In genomic region chr6:46637145-46637544, GRCh38 we compare ENCODE assay signal across 16 cellular contexts. TPM values are rescaled to one million over a fixed set of nuclear protein-coding genes. Genes with fewer than 3 reads are reported as not detected.
A peak's percentile ranks its signal among the peaks of the same experiment; 100 is the strongest.
DNase-seq lines count a peak whose midpoint lies in the region; ATAC-seq and TF ChIP-seq lines count a peak whose summit lies in the region.
"Had no signal": no experiment of that assay in that cellular context is flagged by ENCODE, and none has a peak within 500 bp of the region (broad histone marks: within the 10 kb centered on the region; RNA-seq: fewer than 3 reads in every experiment).

No MANE protein-coding gene starts in this region.

- TF ChIP-seq POLR2A in IMR-90 (IDR thresholded peaks at IDR 0.05; ENCODE audit: low read depth, low read length) (no peak), suprapubic skin (IDR thresholded peaks at IDR 0.05) (no peak)

- no peak overlapping the region for H3K27ac ChIP-seq in IMR-90 (ENCODE audit: insufficient read depth, low read length)
- H3K27ac ChIP-seq in suprapubic skin = peak overlapping the region; percentile 45
- H3K27ac ChIP-seq: KMS-11, SJCRH30 had no signal

- H3K4ac ChIP-seq in IMR-90 (ENCODE audit: low read depth, low read length) = no peak overlapping the region

- no peak overlapping the region for H4K5ac ChIP-seq in IMR-90 (ENCODE audit: low read depth, low read length)

- no peak overlapping the region; the same call in 1 of the 2 replicates for H3K18ac ChIP-seq in IMR-90 (ENCODE audit: low read depth, low read length)

- no peak overlapping the region for H3K23ac ChIP-seq in IMR-90 (ENCODE audit: low read depth, low read length)

- ATAC-seq in IMR-90 (ENCODE audit: low read depth) (peak; percentile 54), HG03469 (IDR thresholded peaks at IDR 0.05; ENCODE audit: unreplicated experiment) (no peak), GM19463 (IDR thresholded peaks at IDR 0.05; ENCODE audit: unreplicated experiment) (no peak)

- H3K36me3 ChIP-seq in IMR-90 (ENCODE audit: control insufficient read depth, insufficient read depth, low read length) (no peaks in the 10 kb centered on the region), adipocyte (ENCODE audit: control insufficient read depth, insufficient read depth, low read length, severe bottlenecking) (no peaks in the 10 kb centered on the region), suprapubic skin (no peaks in the 10 kb centered on the region)
- H3K36me3 ChIP-seq: SJCRH30 had no signal

- peak; percentile 13 for DNase-seq in IMR-90
- peak; percentile 97 for DNase-seq in adipocyte (ENCODE audit: low read depth)
- DNase-seq in fibroblast of the aortic adventitia (ENCODE audit: low read depth) = peak; percentile 70
- DNase-seq in suprapubic skin (ENCODE audit: low spot score in 2 of 2) = peak; percentile 78 to 80
- no peak for DNase-seq in activated CD4-positive, alpha-beta T cell treated with anti-CD3 and anti-CD28 coated beads, Interleukin-2, amount 50 U/mL, for 1 hour
- DNase-seq: anterior cingulate cortex; CD8-positive, alpha-beta memory T cell; naive B cell; NCI-H1694; NCI-H82; SJCRH30 had no signal

- CTCF ChIA-PET in IMR-90 (lab: Yijun Ruan, JAX) = no interaction called here

- TF ChIP-seq CTCF in IMR-90 (conservative IDR thresholded peaks at IDR 0.05; ENCODE audit: low read depth, low read length) (no peak), fibroblast of the aortic adventitia (IDR thresholded peaks at IDR 0.05; ENCODE audit: insufficient read depth, low read length) (no peak), suprapubic skin (IDR thresholded peaks at IDR 0.05) (no peak)

- no TSS peak for BruUV-seq in IMR-90 (replicated peaks; lab: Mats Ljungman, UMichigan)

- H3K56ac ChIP-seq in IMR-90 (ENCODE audit: extremely low read depth, insufficient read depth, low read length) = no peak overlapping the region

- no peak overlapping the region for H3K9ac ChIP-seq in IMR-90 (ENCODE audit: low read depth, low read length)
- no peak overlapping the region for H3K9ac ChIP-seq in adipocyte (ENCODE audit: low read length)
- H3K9ac ChIP-seq: KMS-11 had no signal

- H2AFZ ChIP-seq in IMR-90 (replicated peaks; ENCODE audit: low read length, poor library complexity) = no peak overlapping the region

- no peak overlapping the region for H2BK5ac ChIP-seq in IMR-90 (ENCODE audit: low read depth, low read length, poor library complexity, severe bottlenecking)

- H2AK5ac ChIP-seq in IMR-90 (ENCODE audit: low read depth, low read length) = no peak overlapping the region

- no peaks in the 10 kb centered on the region for H4K20me1 ChIP-seq in IMR-90 (ENCODE audit: insufficient read depth, low read length)

- H3K27me3 ChIP-seq in IMR-90 (ENCODE audit: control insufficient read depth, insufficient read depth, low read length) (no peaks in the 10 kb centered on the region), adipocyte (replicated peaks; ENCODE audit: control insufficient read depth, insufficient read depth, low read length) (no peaks in the 10 kb centered on the region), suprapubic skin (no peaks in the 10 kb centered on the region)
- H3K27me3 ChIP-seq: SJCRH30 had no signal

- no peak overlapping the region for H2BK120ac ChIP-seq in IMR-90 (ENCODE audit: low read depth, low read length)

- intact Hi-C loops in IMR-90 (cut with micrococcal nuclease) = no loop called here

- H3K79me1 ChIP-seq in IMR-90 (ENCODE audit: low read depth in 1 of 2, low read length in 2 of 2) = no peaks in the 10 kb centered on the region

- H2AK9ac ChIP-seq in IMR-90 (replicated peaks; ENCODE audit: low read depth, low read length, poor library complexity) = no peak overlapping the region

- whole genome bisulfite sequencing in IMR-90 (ENCODE audit: extremely low coverage in 2 of 2, insufficient read length in 1 of 2), 2 experiments = no CpG with 5 or more reads among the region's 5 CpGs
- 43% methylated on average over 5 of the region's 5 CpGs for WGBS in suprapubic skin

- no peak overlapping the region for H4K91ac ChIP-seq in IMR-90 (ENCODE audit: insufficient read depth, low read depth, low read length)

- H4K8ac ChIP-seq in IMR-90 (ENCODE audit: low read depth in 2 of 2, low read length in 2 of 2) = no peak overlapping the region

- in situ Hi-C loops in IMR-90 (cut with MboI; ENCODE audit: low sequenced_read_pairs) = no loop called here

- POLR2A ChIA-PET in IMR-90 (lab: Charles Lee; ENCODE audit: unreplicated experiment) = no interaction called here

- no peak for TF ChIP-seq EP300 in suprapubic skin (IDR thresholded peaks at IDR 0.05)

- H3K4me1 ChIP-seq in IMR-90 (ENCODE audit: control insufficient read depth, insufficient read depth, low read length) (peaks cover 2% of the 10 kb centered on the region; the same call in 1 of the 2 replicates), adipocyte (ENCODE audit: control insufficient read depth, insufficient read depth, low read length) (peaks cover 12% of the 10 kb centered on the region), suprapubic skin (peaks cover 10% of the 10 kb centered on the region)
- H3K4me1 ChIP-seq: SJCRH30 had no signal

- no peak overlapping the region for H3K14ac ChIP-seq in IMR-90 (replicated peaks; ENCODE audit: low read depth, low read length)

- H3K9me3 ChIP-seq in IMR-90 (ENCODE audit: control insufficient read depth, insufficient read depth, low read length) = no peaks in the 10 kb centered on the region
- no peaks in the 10 kb centered on the region for H3K9me3 ChIP-seq in adipocyte (ENCODE audit: control insufficient read depth, low read length)
- no peaks in the 10 kb centered on the region for H3K9me3 ChIP-seq in suprapubic skin
- H3K9me3 ChIP-seq: SJCRH30 had no signal

- H3K4me2 ChIP-seq in IMR-90 (ENCODE audit: low read depth, low read length) = peak overlapping the region; percentile 57; the same call in 1 of the 2 replicates
- H3K4me2 ChIP-seq: KMS-11 had no signal

- H2BK20ac ChIP-seq in IMR-90 (ENCODE audit: low read depth, low read length) = no peak overlapping the region

- no peak overlapping the region for H2BK15ac ChIP-seq in IMR-90 (ENCODE audit: low read depth, low read length)

- no peak for TF ChIP-seq RAD21 in IMR-90 (IDR thresholded peaks at IDR 0.05; ENCODE audit: low read length)

- dilution Hi-C loops in IMR-90 (cut with HindIII; ENCODE audit: low sequenced_read_pairs, unreplicated experiment) = no loop called here

- H3K9me1 ChIP-seq in IMR-90 (ENCODE audit: insufficient read depth, low read length) = no peaks in the 10 kb centered on the region

- no peak overlapping the region for H3K4me3 ChIP-seq in IMR-90 (ENCODE audit: insufficient read depth, low read depth, low read length)
- H3K4me3 ChIP-seq in adipocyte (ENCODE audit: low read length) = peak overlapping the region; percentile 23
- no peak overlapping the region for H3K4me3 ChIP-seq in fibroblast of the aortic adventitia (ENCODE audit: low read depth, low read length)
- H3K4me3 ChIP-seq in suprapubic skin = no peak overlapping the region
- H3K4me3 ChIP-seq: SJCRH30 had no signal

TF ChIP-seq in IMR-90, 13 proteins besides CTCF, POLR2A, EP300 and RAD21 (continues in another document):
- TF ChIP-seq FOS (IDR thresholded peaks at IDR 0.05; ENCODE audit: low read depth, low read length) = no peak
- no peak for TF ChIP-seq CEBPB (IDR thresholded peaks at IDR 0.05; ENCODE audit: low read depth, low read length)
- TF ChIP-seq, protein P1, sequence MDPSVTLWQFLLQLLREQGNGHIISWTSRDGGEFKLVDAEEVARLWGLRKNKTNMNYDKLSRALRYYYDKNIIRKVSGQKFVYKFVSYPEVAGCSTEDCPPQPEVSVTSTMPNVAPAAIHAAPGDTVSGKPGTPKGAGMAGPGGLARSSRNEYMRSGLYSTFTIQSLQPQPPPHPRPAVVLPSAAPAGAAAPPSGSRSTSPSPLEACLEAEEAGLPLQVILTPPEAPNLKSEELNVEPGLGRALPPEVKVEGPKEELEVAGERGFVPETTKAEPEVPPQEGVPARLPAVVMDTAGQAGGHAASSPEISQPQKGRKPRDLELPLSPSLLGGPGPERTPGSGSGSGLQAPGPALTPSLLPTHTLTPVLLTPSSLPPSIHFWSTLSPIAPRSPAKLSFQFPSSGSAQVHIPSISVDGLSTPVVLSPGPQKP (IDR thresholded peaks at IDR 0.05; ENCODE audit: borderline replicate concordance, low read depth, low read length) = no peak
- TF ChIP-seq MXI1 (IDR thresholded peaks at IDR 0.05; ENCODE audit: borderline replicate concordance, low read depth, low read length) = no peak
- TF ChIP-seq CHD1 (IDR thresholded peaks at IDR 0.05; ENCODE audit: low read depth, low read length) = no peak
- no peak for TF ChIP-seq NFE2L2 (IDR thresholded peaks at IDR 0.05; ENCODE audit: low read depth, low read length)
- no peak for TF ChIP-seq MAZ (IDR thresholded peaks at IDR 0.05; ENCODE audit: borderline replicate concordance, low read depth, low read length)
- no peak for TF ChIP-seq RCOR1 (IDR thresholded peaks at IDR 0.05; ENCODE audit: insufficient replicate concordance, low read length)
- no peak for TF ChIP-seq RFX5 (IDR thresholded peaks at IDR 0.05; ENCODE audit: low read depth, low read length)
- no peak for TF ChIP-seq BHLHE40 (IDR thresholded peaks at IDR 0.05; ENCODE audit: low read depth, low read length)

RNA-seq across cellular contexts. Expression of gene CYP39A1, which starts 15.5 kb away (rescaled TPM):
- total RNA-seq in IMR-90 (2012; rRNA removed) = under 0.01 TPM in 1 of 2 replicates, not detected in the other
- polyA plus RNA-seq in IMR-90 (2012; rRNA removed) = 0.03 TPM in 1 of 2 replicates, not detected in the other
- not detected in 2 replicates for polyA plus RNA-seq in IMR-90 (2012; cell fraction: cytosol; rRNA removed)
- not detected in 2 replicates for polyA plus RNA-seq in IMR-90 (2012; cell fraction: nucleus; rRNA removed; ENCODE audit: low replicate concordance)
- total RNA-seq in fibroblast of the aortic adventitia (ENCODE audit: low replicate concordance) = 0.63 and 4.7 TPM in 2 replicates
- total RNA-seq in suprapubic skin = 10 to 100 TPM; 20.0 to 46.4 (median 33.1) TPM
- total RNA-seq: activated T-helper 1 cell treated with anti-CD3 and anti-CD28 coated beads, Interleukin-12 subunit alpha, Interleukin-12 subunit beta, Interleukin-2, Interleukin-4 antibody, amounts not matched to agents 30 ng/mL and 10 ng/mL and 1 ng/mL, durations not matched to agents 14 hours and 24 hours and 36 hours; CD8-positive, alpha-beta memory T cell had no signal
- polyA plus RNA-seq: CD8-positive, alpha-beta memory T cell had no signal

RNA-seq across cellular contexts. Expression of gene SLC25A27, which starts 15.6 kb away (rescaled TPM):
- total RNA-seq in IMR-90 (2012; rRNA removed) (0.28 TPM in 1 of 2 replicates, not detected in the other), fibroblast of the aortic adventitia (ENCODE audit: low replicate concordance) (6.2 and 27.3 TPM in 2 replicates), suprapubic skin (10 to 100 TPM; 18.3 to 74.2 (median 24.0) TPM)
- polyA plus RNA-seq in IMR-90 (2012; rRNA removed) = 0.63 and 1.3 TPM in 2 replicates
- polyA plus RNA-seq in IMR-90 (2012; cell fraction: cytosol; rRNA removed) = 0.04 and 0.10 TPM in 2 replicates
- polyA plus RNA-seq in IMR-90 (2012; cell fraction: nucleus; rRNA removed; ENCODE audit: low replicate concordance) = 1.4 and 18.7 TPM in 2 replicates
- total RNA-seq: activated T-helper 1 cell treated with anti-CD3 and anti-CD28 coated beads, Interleukin-12 subunit alpha, Interleukin-12 subunit beta, Interleukin-2, Interleukin-4 antibody, amounts not matched to agents 30 ng/mL and 10 ng/mL and 1 ng/mL, durations not matched to agents 14 hours and 24 hours and 36 hours had no signal
- polyA plus RNA-seq: CD8-positive, alpha-beta memory T cell had no signal

RNA-seq across cellular contexts. Expression of gene TDRD6, which starts 50.5 kb away (rescaled TPM):
- not detected in 2 replicates for total RNA-seq in IMR-90 (2012; rRNA removed)
- not detected in 2 replicates for polyA plus RNA-seq in IMR-90 (2012; rRNA removed)
- polyA plus RNA-seq in IMR-90 (2012; cell fraction: cytosol; rRNA removed) = not detected in 2 replicates
- 0.01 TPM in 2 replicates for polyA plus RNA-seq in IMR-90 (2012; cell fraction: nucleus; rRNA removed; ENCODE audit: low replicate concordance)
- total RNA-seq in fibroblast of the aortic adventitia (ENCODE audit: low replicate concordance) = 0.18 and 1.8 TPM in 2 replicates
- total RNA-seq in suprapubic skin = 1 to 10 TPM in 2 of 4 donors, under 1 TPM in 2; 0.49 to 1.8 (median 0.82) TPM
- total RNA-seq: activated T-helper 1 cell treated with anti-CD3 and anti-CD28 coated beads, Interleukin-12 subunit alpha, Interleukin-12 subunit beta, Interleukin-2, Interleukin-4 antibody, amounts not matched to agents 30 ng/mL and 10 ng/mL and 1 ng/mL, durations not matched to agents 14 hours and 24 hours and 36 hours; CD8-positive, alpha-beta memory T cell; pulmonary artery endothelial cell had no signal
- polyA plus RNA-seq: CD8-positive, alpha-beta memory T cell had no signal
